In the genomic region with DNA sequence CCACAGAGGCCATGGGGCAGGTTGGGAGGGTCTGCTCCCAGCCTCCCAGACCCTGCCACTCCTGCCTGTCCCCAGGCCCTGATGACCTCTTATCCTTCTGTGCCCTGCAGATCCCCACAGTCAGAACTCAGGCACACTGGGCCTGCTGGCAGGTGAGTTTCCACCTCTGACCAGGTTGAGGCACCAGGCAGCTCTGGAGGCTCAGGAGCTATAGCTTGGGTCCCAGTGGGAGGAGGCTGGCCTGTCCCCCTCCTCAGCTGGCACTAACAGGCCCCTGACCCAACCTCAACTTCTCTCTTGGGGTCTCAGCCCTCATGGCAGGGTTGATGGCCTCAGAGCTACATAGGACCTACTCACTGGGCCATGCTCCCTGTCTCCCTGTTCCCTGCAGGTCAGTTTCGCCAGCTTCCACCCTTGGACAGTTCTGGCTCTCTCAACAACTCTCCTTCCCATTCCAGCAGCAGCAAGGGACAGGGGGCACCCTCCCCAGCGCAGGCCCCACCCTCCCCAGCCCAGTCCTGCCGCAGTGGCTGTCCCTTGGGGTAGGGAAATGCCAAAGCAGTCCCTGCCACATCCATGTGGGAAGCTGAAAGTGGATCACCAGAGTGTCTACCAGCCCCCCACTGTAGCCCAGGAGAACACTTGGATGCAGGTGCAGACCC, we compare ENCODE assay signal across 17 cellular contexts. TPM values are rescaled to one million over a fixed set of nuclear protein-coding genes. Genes with fewer than 3 reads are reported as not detected.
A peak's percentile ranks its signal among the peaks of the same experiment; 100 is the strongest.
DNase-seq lines count a peak whose midpoint lies in the region; ATAC-seq and TF ChIP-seq lines count a peak whose summit lies in the region.
"Had no signal": no experiment of that assay in that cellular context is flagged by ENCODE, and none has a peak within 500 bp of the region (broad histone marks: within the 10 kb centered on the region; RNA-seq: fewer than 3 reads in every experiment).

No MANE protein-coding gene starts in this region.

- H2AFZ ChIP-seq in hepatocyte = no peak overlapping the region

- H3K9me2 ChIP-seq in hepatocyte (replicated peaks; ENCODE audit: insufficient read depth) = no peaks in the 10 kb centered on the region

- H3K4me1 ChIP-seq in left ventricle myocardium inferior (peaks cover 41% of the 10 kb centered on the region), hepatocyte (ENCODE audit: insufficient read depth) (peaks cover 14% of the 10 kb centered on the region)
- H3K4me1 ChIP-seq: prostate gland had no signal

- WGBS in hepatocyte (ENCODE audit: low lambda C conversion rate, missing lambda C conversion rate) = 84% methylated on average over 3 of the region's 3 CpGs

- H3K27ac ChIP-seq in left ventricle myocardium inferior (replicated peaks) (peak overlapping the region; percentile 56), hepatocyte (peak overlapping the region; percentile 78), skin epidermis (peak overlapping the region in 20 of 21 experiments; percentile 69 to 99 (median 90))
- H3K27ac ChIP-seq: HL-60 had no signal

- no peak for TF ChIP-seq CTCF in left ventricle myocardium inferior (IDR thresholded peaks at IDR 0.05; ENCODE audit: borderline replicate concordance)
- no peak for TF ChIP-seq CTCF in hepatocyte (IDR thresholded peaks at IDR 0.05; ENCODE audit: poor library complexity)

- H3K36me3 ChIP-seq in left ventricle myocardium inferior (no peaks in the 10 kb centered on the region), hepatocyte (replicated peaks; ENCODE audit: insufficient read depth, low read depth) (no peaks in the 10 kb centered on the region)
- H3K36me3 ChIP-seq: brain microvascular endothelial cell, prostate gland had no signal

- no peaks in the 10 kb centered on the region for H4K20me1 ChIP-seq in hepatocyte (ENCODE audit: insufficient read depth, poor library complexity, severe bottlenecking)

- DNase-seq in left ventricle myocardium inferior (peak; percentile 11), cardiac septum (ENCODE audit: low spot score) (no peak), hepatocyte (ENCODE audit: low spot score) (no peak), NCI-H2171 treated with DMSO at 0.1 percent for 48 hours (lab: John Stamatoyannopoulos, UW) (no peak)
- DNase-seq in activated naive CD4-positive, alpha-beta T cell treated with anti-CD3 and anti-CD28 coated beads, Interleukin-2, amount 50 U/mL, for 16 hours = no peak
- DNase-seq: activated CD4-positive, alpha-beta T cell treated with anti-CD3 and anti-CD28 coated beads, Interleukin-2, amount 10 ng/mL, durations not matched to agents 24 days and 14 days; PC-3; T-helper 17 cell had no signal

- peaks cover 5% of the 10 kb centered on the region for H3K79me2 ChIP-seq in hepatocyte

- H3K9me3 ChIP-seq in left ventricle myocardium inferior (replicated peaks) = no peaks in the 10 kb centered on the region
- H3K9me3 ChIP-seq in hepatocyte (ENCODE audit: low read depth) = no peaks in the 10 kb centered on the region
- H3K9me3 ChIP-seq: MG63, prostate gland had no signal

- H3K4me3 ChIP-seq in left ventricle myocardium inferior (no peak overlapping the region), hepatocyte (no peak overlapping the region), skin epidermis (no peak overlapping the region)
- H3K4me3 ChIP-seq: MG63, prostate gland had no signal

- H3K4me2 ChIP-seq in hepatocyte = no peak overlapping the region

- peaks cover 10% of the 10 kb centered on the region for H3K27me3 ChIP-seq in left ventricle myocardium inferior (ENCODE audit: low read depth)
- H3K27me3 ChIP-seq in hepatocyte = peaks cover 8% of the 10 kb centered on the region
- H3K27me3 ChIP-seq: brain microvascular endothelial cell, MG63 had no signal

- intact Hi-C loops in left ventricle myocardium inferior (cut with micrococcal nuclease) (no loop called here), cardiac septum (cut with DNase I) (no loop called here)

- ATAC-seq in GM19395 (IDR thresholded peaks at IDR 0.05; ENCODE audit: unreplicated experiment) (no peak), HG03432 (IDR thresholded peaks at IDR 0.05; ENCODE audit: unreplicated experiment) (no peak)
- ATAC-seq: PC-3, T-helper 17 cell had no signal

RNA-seq across cellular contexts. Expression of a gene that starts 2.7 kb away (rescaled TPM):
- total RNA-seq in left ventricle myocardium inferior (20.5 TPM), cardiac septum (93.1 TPM), hepatocyte (12.8 and 26.7 TPM in 2 replicates)
- 108 and 129 TPM in 2 replicates for polyA plus RNA-seq in hepatocyte
- total RNA-seq: PC-3 had no signal

RNA-seq across cellular contexts. Expression of a gene that starts 19.1 kb away (rescaled TPM):
- 12.4 TPM for total RNA-seq in left ventricle myocardium inferior
- total RNA-seq in cardiac septum = 13.9 TPM
- total RNA-seq in hepatocyte = 15.5 and 22.3 TPM in 2 replicates
- 16.0 and 29.3 TPM in 2 replicates for polyA plus RNA-seq in hepatocyte

RNA-seq across cellular contexts. Expression of a gene that starts 21.9 kb away (rescaled TPM):
- total RNA-seq in left ventricle myocardium inferior (78.0 TPM), cardiac septum (88.1 TPM), hepatocyte (59.9 and 68.1 TPM in 2 replicates)
- polyA plus RNA-seq in hepatocyte = 110 and 120 TPM in 2 replicates

RNA-seq across cellular contexts. Expression of a gene that starts 36.1 kb away (rescaled TPM):
- 671 TPM for total RNA-seq in left ventricle myocardium inferior
- total RNA-seq in cardiac septum = 322 TPM
- total RNA-seq in hepatocyte = 0.73 TPM in 1 of 2 replicates, not detected in the other
- 0.66 TPM in 1 of 2 replicates, not detected in the other for polyA plus RNA-seq in hepatocyte
- total RNA-seq: endothelial cell of umbilical vein had no signal

RNA-seq across cellular contexts. Expression of a gene that starts 39.7 kb away (rescaled TPM):
- total RNA-seq in left ventricle myocardium inferior (518 TPM), cardiac septum (2,493 TPM), hepatocyte (0.36 and 5.2 TPM in 2 replicates)
- polyA plus RNA-seq in hepatocyte = 6.9 and 8.9 TPM in 2 replicates
- total RNA-seq: activated CD4-positive, alpha-beta T cell treated with anti-CD3 and anti-CD28 coated beads, Interleukin-2, amount 10 ng/mL, durations not matched to agents 24 days and 14 days; activated T-helper 1 cell treated with anti-CD3 and anti-CD28 coated beads, Interleukin-12 subunit alpha, Interleukin-12 subunit beta, Interleukin-2, Interleukin-4 antibody, amounts not matched to agents 30 ng/mL and 10 ng/mL and 1 ng/mL, durations not matched to agents 14 hours and 24 hours and 36 hours; endothelial cell of umbilical vein; PC-3; prostate gland; T-helper 17 cell had no signal
- polyA plus RNA-seq: endothelial cell of umbilical vein had no signal
